27 cellular contexts compared by ENCODE assay signal in genomic region chr2:17084882-17085281, GRCh38.
"Had no signal": no experiment of that assay in that cellular context is flagged by ENCODE, and none has a peak within 500 bp of the region (broad histone marks: within the 10 kb centered on the region; RNA-seq: fewer than 3 reads in every experiment).

No MANE protein-coding gene starts in this region.

- H3K4me3 ChIP-seq: dorsolateral prefrontal cortex, esophagus muscularis mucosa, gastroesophageal sphincter, heart left ventricle, lung, ovary, psoas muscle, tibial artery had no signal

- DNase-seq: activated CD4-positive, alpha-beta memory T cell treated with anti-CD3 and anti-CD28 coated beads for 36 hours; activated CD4-positive, alpha-beta T cell treated with anti-CD3 and anti-CD28 coated beads for 48 hours; activated CD4-positive, CD25-positive, alpha-beta regulatory T cell; activated naive CD4-positive, alpha-beta T cell treated with Interleukin-2 at 50 U/mL for 16 hours; activated naive CD8-positive, alpha-beta T cell treated with anti-CD3 and anti-CD28 coated beads for 36 hours; activated T-cell treated with anti-CD3 and anti-CD28 coated beads, Interleukin-2, amount 50 U/mL, for 48 hours; amygdala; caudate nucleus; dorsolateral prefrontal cortex; effector memory CD8-positive, alpha-beta T cell; heart left ventricle; left colon; ovary; psoas muscle; right cardiac atrium; stimulated activated CD4-positive, alpha-beta T cell treated with anti-CD3 and anti-CD28 coated beads, Interleukin-1b, Interleukin-23, amount 100 ng/mL, for 48 hours; stimulated activated naive CD8-positive, alpha-beta T cell treated with anti-CD3 and anti-CD28 coated beads, Interleukin-15, amount 100 ng/mL, for 72 hours; T1000; tibial artery had no signal

- FAIRE-seq: colon, keratinocyte, urothelium cell line had no signal

- H3K27ac ChIP-seq: dorsolateral prefrontal cortex, esophagus muscularis mucosa, gastroesophageal sphincter, heart left ventricle, neutrophil, ovary, psoas muscle, tibial artery had no signal

- H3K4me1 ChIP-seq: esophagus muscularis mucosa, gastroesophageal sphincter, heart left ventricle, psoas muscle, tibial artery had no signal

- H3K36me3 ChIP-seq: esophagus muscularis mucosa, gastroesophageal sphincter, heart left ventricle, neutrophil, ovary, tibial artery had no signal

- H3K27me3 ChIP-seq: esophagus muscularis mucosa, gastroesophageal sphincter, heart left ventricle, neutrophil, ovary, tibial artery had no signal

- ATAC-seq: effector memory CD8-positive, alpha-beta T cell; gastroesophageal sphincter; heart left ventricle; left colon; natural killer cell treated with Interleukin-12 subunit alpha and Interleukin-12 subunit beta and Interleukin-15 and Interleukin-18, amount 100 ng/mL, for 72 hours; psoas muscle; right cardiac atrium; stimulated activated naive CD8-positive, alpha-beta T cell treated with anti-CD3 and anti-CD28 coated beads, Interleukin-15, amount 100 ng/mL, for 72 hours had no signal

- H3K9me3 ChIP-seq: esophagus muscularis mucosa, gastroesophageal sphincter, neutrophil, ovary, psoas muscle had no signal
